In the genomic region with DNA sequence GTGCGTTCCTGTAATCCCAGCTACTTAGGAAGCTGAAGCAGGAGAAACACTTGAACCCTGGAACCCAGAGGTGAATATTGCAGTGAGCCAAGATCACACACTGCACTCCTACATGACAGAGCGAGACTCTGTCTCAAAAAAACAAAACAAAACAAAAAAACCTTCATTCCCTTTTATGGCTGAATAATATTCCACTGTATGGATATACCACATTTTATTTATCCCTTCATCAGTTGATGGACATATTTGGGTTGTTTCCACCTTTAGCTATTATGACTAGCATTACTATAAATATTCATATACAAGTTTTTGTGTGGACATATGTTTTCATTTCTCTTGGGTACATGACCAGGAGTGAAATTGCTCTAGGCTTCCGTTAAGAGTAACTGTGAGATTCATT, we compare ENCODE assay signal across 41 cellular contexts. TPM values are rescaled to one million over a fixed set of nuclear protein-coding genes. Genes with fewer than 3 reads are reported as not detected.
"Had no signal": no experiment of that assay in that cellular context is flagged by ENCODE, and none has a peak within 500 bp of the region (broad histone marks: within the 10 kb centered on the region; RNA-seq: fewer than 3 reads in every experiment).

No MANE protein-coding gene starts in this region.

- H2AFZ ChIP-seq: hepatocyte had no signal

- H3K4me3 Mint-ChIP-seq: activated B cell treated with CpG ODN at 0.5 μM for 24 hours; activated CD8-positive, alpha-beta T cell treated with anti-CD3 and anti-CD28 coated beads for 36 hours; activated naive CD8-positive, alpha-beta T cell treated with anti-CD3 and anti-CD28 coated beads for 36 hours; activated naive CD8-positive, alpha-beta T cell treated with anti-CD3 and anti-CD28 coated beads, Interleukin-2, amount 50 U/mL, for 24 hours; activated T-cell treated with anti-CD3 and anti-CD28 coated beads, Interleukin-2, amount 50 U/mL, for 4 hours; activated T-helper 17 cell treated with anti-CD3 and anti-CD28 coated beads, Interleukin-2, amount 50 U/mL, for 72 hours; effector memory CD8-positive, alpha-beta T cell had no signal

- H3K36me3 ChIP-seq: adrenal gland, esophagus squamous epithelium, gastroesophageal sphincter, heart right ventricle, WERI-Rb-1 had no signal

- H3K27me3 Mint-ChIP-seq: activated CD8-positive, alpha-beta T cell treated with anti-CD3 and anti-CD28 coated beads for 36 hours; activated naive CD8-positive, alpha-beta T cell treated with anti-CD3 and anti-CD28 coated beads for 36 hours; activated naive CD8-positive, alpha-beta T cell treated with anti-CD3 and anti-CD28 coated beads, Interleukin-2, amount 50 U/mL, for 24 hours; activated T-helper 17 cell treated with anti-CD3 and anti-CD28 coated beads, Interleukin-2, amount 50 U/mL, for 72 hours had no signal

- H3K4me1 Mint-ChIP-seq: activated B cell treated with CpG ODN at 0.5 μM for 24 hours had no signal

- H3K36me3 Mint-ChIP-seq: activated naive CD8-positive, alpha-beta T cell treated with anti-CD3 and anti-CD28 coated beads for 36 hours had no signal

- DNase-seq: activated B cell treated with CpG ODN at 0.5 μM for 24 hours; activated CD4-positive, alpha-beta T cell treated with anti-CD3 and anti-CD28 coated beads for 48 hours; activated CD4-positive, alpha-beta T cell treated with anti-CD3 and anti-CD28 coated beads, Interleukin-2, amount 50 U/mL, for 1 hour; activated CD4-positive, alpha-beta T cell treated with anti-CD3 and anti-CD28 coated beads, Interleukin-2, amount 50 U/mL, for 48 hours; activated CD8-positive, alpha-beta memory T cell treated with anti-CD3 and anti-CD28 coated beads for 24 hours; activated CD8-positive, alpha-beta T cell treated with anti-CD3 and anti-CD28 coated beads for 36 hours; activated effector memory CD4-positive, alpha-beta T cell treated with Interleukin-2 at 50 U/mL for 16 hours; activated gamma-delta T cell treated with Interleukin-2 at 50 U/mL for 16 hours; activated naive CD4-positive, alpha-beta T cell treated with anti-CD3 and anti-CD28 coated beads, Interleukin-2, amount 50 U/mL, for 16 hours; activated naive CD4-positive, alpha-beta T cell treated with Interleukin-2 at 50 U/mL for 16 hours; activated naive CD8-positive, alpha-beta T cell treated with anti-CD3 and anti-CD28 coated beads for 36 hours; activated naive CD8-positive, alpha-beta T cell treated with anti-CD3 and anti-CD28 coated beads, Interleukin-2, amount 50 U/mL, for 24 hours; activated T-cell treated with anti-CD3 and anti-CD28 coated beads, Interleukin-2, amount 50 U/mL, for 4 hours; amygdala; aorta; body of pancreas; caudate nucleus; cortex of kidney; dermis blood vessel endothelial cell; effector CD4-positive, alpha-beta T cell; effector memory CD8-positive, alpha-beta T cell; esophagus squamous epithelium; foreskin melanocyte; heart right ventricle; T1000; WERI-Rb-1 had no signal

- H3K4me2 ChIP-seq: hepatocyte had no signal

- H3K27me3 ChIP-seq: adrenal gland, body of pancreas, esophagus squamous epithelium, gastroesophageal sphincter, heart right ventricle, hepatocyte had no signal

- H3K27ac ChIP-seq: adrenal gland, body of pancreas, epithelial cell of prostate, esophagus squamous epithelium, gastroesophageal sphincter, heart right ventricle, hepatocyte, WERI-Rb-1 had no signal

- FAIRE-seq: colon, endometrium, endothelial cell of umbilical vein had no signal

- ATAC-seq: activated CD4-positive, CD25-positive, alpha-beta regulatory T cell treated with anti-CD3 and anti-CD28 coated beads, Interleukin-2, amount 50 U/mL, for 24 hours; activated CD8-positive, alpha-beta T cell treated with anti-CD3 and anti-CD28 coated beads for 36 hours; activated naive CD8-positive, alpha-beta T cell treated with anti-CD3 and anti-CD28 coated beads, Interleukin-2, amount 50 U/mL, for 24 hours; activated T-cell treated with anti-CD3 and anti-CD28 coated beads, Interleukin-2, amount 50 U/mL, for 4 hours; activated T-helper 17 cell treated with anti-CD3 and anti-CD28 coated beads, Interleukin-2, amount 50 U/mL, for 72 hours; body of pancreas; effector memory CD8-positive, alpha-beta T cell; gastroesophageal sphincter; heart right ventricle had no signal

- H3K9me3 Mint-ChIP-seq: activated CD8-positive, alpha-beta T cell treated with anti-CD3 and anti-CD28 coated beads for 36 hours; activated naive CD8-positive, alpha-beta T cell treated with anti-CD3 and anti-CD28 coated beads for 36 hours; activated naive CD8-positive, alpha-beta T cell treated with anti-CD3 and anti-CD28 coated beads, Interleukin-2, amount 50 U/mL, for 24 hours; activated T-cell treated with anti-CD3 and anti-CD28 coated beads, Interleukin-2, amount 50 U/mL, for 4 hours; activated T-helper 17 cell treated with anti-CD3 and anti-CD28 coated beads, Interleukin-2, amount 50 U/mL, for 72 hours; effector memory CD8-positive, alpha-beta T cell had no signal

- H3K4me3 ChIP-seq: adrenal gland, body of pancreas, esophagus squamous epithelium, gastroesophageal sphincter, heart right ventricle, hepatocyte had no signal

- H3K9me3 ChIP-seq: adrenal gland, body of pancreas, gastroesophageal sphincter had no signal

- H3K27ac Mint-ChIP-seq: activated B cell treated with CpG ODN at 0.5 μM for 24 hours; activated CD8-positive, alpha-beta T cell treated with anti-CD3 and anti-CD28 coated beads for 36 hours; activated naive CD8-positive, alpha-beta T cell treated with anti-CD3 and anti-CD28 coated beads for 36 hours; activated naive CD8-positive, alpha-beta T cell treated with anti-CD3 and anti-CD28 coated beads, Interleukin-2, amount 50 U/mL, for 24 hours; activated T-helper 17 cell treated with anti-CD3 and anti-CD28 coated beads, Interleukin-2, amount 50 U/mL, for 72 hours; effector memory CD8-positive, alpha-beta T cell had no signal

RNA-seq across cellular contexts. Expression of a gene that starts 42.3 kb away (rescaled TPM):
- total RNA-seq: activated B cell treated with CpG ODN at 0.5 μM for 24 hours; activated CD8-positive, alpha-beta T cell treated with anti-CD3 and anti-CD28 coated beads for 36 hours; activated naive CD8-positive, alpha-beta T cell treated with anti-CD3 and anti-CD28 coated beads for 36 hours; activated T-helper 17 cell treated with anti-CD3 and anti-CD28 coated beads, Interleukin-2, amount 50 U/mL, for 72 hours; aorta; chondrocyte; dermis blood vessel endothelial cell; endothelial cell of umbilical vein; esophagus squamous epithelium; fibroblast of lung; fibroblast of villous mesenchyme; gastroesophageal sphincter; glomerular endothelial cell; T-helper 2 cell treated with Interferon-gamma antibody and Interleukin-4, amounts not matched to agents 100 ng/mL and 5 ng/mL, for 36 hours had no signal
- polyA plus RNA-seq: endothelial cell of umbilical vein, esophagus, fibroblast of lung, heart right ventricle had no signal
